Comparison of ENCODE assay signal across 2 cellular contexts in genomic region chr2:96067098-96067660, GRCh38. TPM values are rescaled to one million over a fixed set of nuclear protein-coding genes. Genes with fewer than 3 reads are reported as not detected.
"Had no signal": no experiment of that assay in that cellular context is flagged by ENCODE, and none has a peak within 500 bp of the region (broad histone marks: within the 10 kb centered on the region; RNA-seq: fewer than 3 reads in every experiment).

No MANE protein-coding gene starts in this region.

RNA-seq across cellular contexts. Expression of gene ADRA2B, which starts 49.2 kb away (rescaled TPM):
- total RNA-seq: cerebellum, endothelial cell of umbilical vein had no signal
- polyA plus RNA-seq: endothelial cell of umbilical vein had no signal
